8 cellular contexts compared by ENCODE assay signal in the genomic region with DNA sequence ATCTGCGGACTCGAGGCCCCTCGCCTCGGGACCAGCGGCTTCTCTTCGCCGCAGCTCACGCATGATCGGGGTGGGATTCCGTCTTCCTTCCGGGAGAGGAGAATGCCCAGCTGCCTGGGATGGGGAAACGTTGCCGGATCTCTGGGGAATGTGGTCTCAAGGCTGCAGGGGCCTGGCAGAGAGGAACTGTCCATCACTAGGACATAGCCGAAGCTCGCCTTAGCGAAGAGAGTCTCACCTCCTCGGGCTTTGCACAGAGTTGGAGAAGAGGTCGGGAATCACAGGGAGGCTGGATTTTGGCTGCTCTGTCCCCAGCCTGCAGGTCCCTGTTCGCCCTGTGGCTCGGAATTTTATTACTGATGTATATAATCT. TPM values are rescaled to one million over a fixed set of nuclear protein-coding genes. Genes with fewer than 3 reads are reported as not detected.
DNase-seq lines count a peak whose midpoint lies in the region; ATAC-seq, FAIRE-seq and TF ChIP-seq lines count a peak whose summit lies in the region.

No MANE protein-coding gene starts in this region.

- no peaks in the 10 kb centered on the region for H3K9me3 ChIP-seq in CD8-positive, alpha-beta T cell (ENCODE audit: low read length)
- H3K9me3 ChIP-seq in liver (ENCODE audit: control insufficient read depth in 4 of 4, low read length in 3 of 4), result no peaks in the 10 kb centered on the region
- no peaks in the 10 kb centered on the region for H3K9me3 ChIP-seq in thyroid gland

- CTCF ChIA-PET in CD8-positive, alpha-beta T cell (lab: Charles Lee), result no interaction called here

- no peaks in the 10 kb centered on the region for H3K9me3 Mint-ChIP-seq in CD8-positive, alpha-beta T cell

- TF ChIP-seq EP300 in Ishikawa (IDR thresholded peaks at IDR 0.05; ENCODE audit: borderline replicate concordance), result no peak

- ATAC-seq in CD8-positive, alpha-beta T cell, result no peak

- no peak for TF ChIP-seq POLR2A in thyroid gland (IDR thresholded peaks at IDR 0.05)

- no peak overlapping the region for H3K27ac ChIP-seq in CD8-positive, alpha-beta T cell (ENCODE audit: low read depth, low read length)
- peak overlapping the region in 1 of 2 donors; percentile 32 for H3K27ac ChIP-seq in liver (ENCODE audit: low read depth in 1 of 2, low read length in 2 of 2)
- peak overlapping the region in 2 of 3 donors; percentile 96 to 97 for H3K27ac ChIP-seq in thyroid gland

- no peak overlapping the region for H3K9ac ChIP-seq in liver (ENCODE audit: low read depth in 1 of 2, low read length in 2 of 2)

- FAIRE-seq in bronchial epithelial cell (lab: Jason Lieb, UNC), result no peak

- H3K27me3 ChIP-seq in CD8-positive, alpha-beta T cell (ENCODE audit: insufficient read depth, low read length), result peaks cover 10% of the 10 kb centered on the region
- H3K27me3 ChIP-seq in bronchial epithelial cell (ENCODE audit: control insufficient read depth, insufficient read depth, low read length) (no peaks in the 10 kb centered on the region), liver (ENCODE audit: control insufficient read depth in 4 of 4, insufficient read depth in 4 of 4, low read length in 3 of 4) (no peaks in the 10 kb centered on the region), thyroid gland (no peaks in the 10 kb centered on the region)

- WGBS in liver, result 14% methylated on average over 20 of the region's 20 CpGs
- 12 to 18% methylated on average over 16 to 18 of the region's 20 CpGs for WGBS in thyroid gland, 2 donors

- H3K4me3 Mint-ChIP-seq in CD8-positive, alpha-beta T cell, result peak overlapping the region; percentile 75

- peaks cover 15% of the 10 kb centered on the region for H3K4me1 ChIP-seq in CD8-positive, alpha-beta T cell (ENCODE audit: insufficient read depth, low read length)
- H3K4me1 ChIP-seq in liver (ENCODE audit: control insufficient read depth in 4 of 4, insufficient read depth in 4 of 4, low read length in 3 of 4) (peaks cover 5 to 16% (median 9%) of the 10 kb centered on the region in 4 donors), thyroid gland (peaks cover 13 to 17% of the 10 kb centered on the region in 2 donors)

- TF ChIP-seq RAD21 in Ishikawa (IDR thresholded peaks at IDR 0.05; ENCODE audit: low read depth) (no peak), liver (IDR thresholded peaks at IDR 0.05) (no peak)

- no peak for DNase-seq in CD8-positive, alpha-beta T cell
- DNase-seq in bronchial epithelial cell (ENCODE audit: low read depth) (peak; percentile 26), thyroid gland (peak in 1 of 2 donors; percentile 5), pons (ENCODE audit: low spot score) (no peak), DMS153 (lab: John Stamatoyannopoulos, UW) (no peak), NOMO-1 (lab: John Stamatoyannopoulos, UW; ENCODE audit: unreplicated experiment in 2 of 2) (no peak)

- H3K27ac Mint-ChIP-seq in CD8-positive, alpha-beta T cell, result no peak overlapping the region

- peaks cover 22% of the 10 kb centered on the region for H3K4me1 Mint-ChIP-seq in CD8-positive, alpha-beta T cell (ENCODE audit: low read depth)

- POLR2A ChIA-PET in CD8-positive, alpha-beta T cell (lab: Charles Lee), result no interaction called here

- peaks cover 52% of the 10 kb centered on the region for H3K27me3 Mint-ChIP-seq in CD8-positive, alpha-beta T cell (ENCODE audit: low read depth)

- intact Hi-C loops in CD8-positive, alpha-beta T cell (cut with DNase I, micrococcal nuclease), result no loop called here
- intact Hi-C loops in thyroid gland (cut with DNase I), result no loop called here

- H3K36me3 Mint-ChIP-seq in CD8-positive, alpha-beta T cell, result peaks cover 4% of the 10 kb centered on the region

- no peaks in the 10 kb centered on the region for H3K36me3 ChIP-seq in CD8-positive, alpha-beta T cell (ENCODE audit: insufficient read depth, low read length)
- H3K36me3 ChIP-seq in bronchial epithelial cell (ENCODE audit: control insufficient read depth, insufficient read depth, low read length) (peaks cover 6% of the 10 kb centered on the region), liver (ENCODE audit: control insufficient read depth in 4 of 4, insufficient read depth in 3 of 4, low read depth in 1 of 4, low read length in 3 of 4) (no peaks in the 10 kb centered on the region), thyroid gland (no peaks in the 10 kb centered on the region)

- TF ChIP-seq CTCF in CD8-positive, alpha-beta T cell (IDR thresholded peaks at IDR 0.05), result no peak
- TF ChIP-seq CTCF in bronchial epithelial cell (IDR thresholded peaks at IDR 0.05; ENCODE audit: insufficient read depth, low read length, severe bottlenecking), result no peak
- no peak for TF ChIP-seq CTCF in liver (IDR thresholded peaks at IDR 0.05; ENCODE audit: low read depth, low read length, missing input control)
- TF ChIP-seq CTCF in thyroid gland (IDR thresholded peaks at IDR 0.05), result no peak

- peak overlapping the region; percentile 43 for H3K4me3 ChIP-seq in CD8-positive, alpha-beta T cell (ENCODE audit: low read depth, low read length)
- peak overlapping the region; percentile 90 for H3K4me3 ChIP-seq in bronchial epithelial cell (ENCODE audit: low read depth, low read length)
- peak overlapping the region; percentile 6 to 94 (median 82) for H3K4me3 ChIP-seq in liver (ENCODE audit: low read depth in 1 of 3, low read length in 3 of 3)
- peak overlapping the region; percentile 57 to 96 (median 83) for H3K4me3 ChIP-seq in thyroid gland (replicated peaks in 1 of 3)

TF ChIP-seq in Ishikawa, 13 proteins besides CTCF, POLR2A, EP300 and RAD21:
- TF ChIP-seq, protein P1, sequence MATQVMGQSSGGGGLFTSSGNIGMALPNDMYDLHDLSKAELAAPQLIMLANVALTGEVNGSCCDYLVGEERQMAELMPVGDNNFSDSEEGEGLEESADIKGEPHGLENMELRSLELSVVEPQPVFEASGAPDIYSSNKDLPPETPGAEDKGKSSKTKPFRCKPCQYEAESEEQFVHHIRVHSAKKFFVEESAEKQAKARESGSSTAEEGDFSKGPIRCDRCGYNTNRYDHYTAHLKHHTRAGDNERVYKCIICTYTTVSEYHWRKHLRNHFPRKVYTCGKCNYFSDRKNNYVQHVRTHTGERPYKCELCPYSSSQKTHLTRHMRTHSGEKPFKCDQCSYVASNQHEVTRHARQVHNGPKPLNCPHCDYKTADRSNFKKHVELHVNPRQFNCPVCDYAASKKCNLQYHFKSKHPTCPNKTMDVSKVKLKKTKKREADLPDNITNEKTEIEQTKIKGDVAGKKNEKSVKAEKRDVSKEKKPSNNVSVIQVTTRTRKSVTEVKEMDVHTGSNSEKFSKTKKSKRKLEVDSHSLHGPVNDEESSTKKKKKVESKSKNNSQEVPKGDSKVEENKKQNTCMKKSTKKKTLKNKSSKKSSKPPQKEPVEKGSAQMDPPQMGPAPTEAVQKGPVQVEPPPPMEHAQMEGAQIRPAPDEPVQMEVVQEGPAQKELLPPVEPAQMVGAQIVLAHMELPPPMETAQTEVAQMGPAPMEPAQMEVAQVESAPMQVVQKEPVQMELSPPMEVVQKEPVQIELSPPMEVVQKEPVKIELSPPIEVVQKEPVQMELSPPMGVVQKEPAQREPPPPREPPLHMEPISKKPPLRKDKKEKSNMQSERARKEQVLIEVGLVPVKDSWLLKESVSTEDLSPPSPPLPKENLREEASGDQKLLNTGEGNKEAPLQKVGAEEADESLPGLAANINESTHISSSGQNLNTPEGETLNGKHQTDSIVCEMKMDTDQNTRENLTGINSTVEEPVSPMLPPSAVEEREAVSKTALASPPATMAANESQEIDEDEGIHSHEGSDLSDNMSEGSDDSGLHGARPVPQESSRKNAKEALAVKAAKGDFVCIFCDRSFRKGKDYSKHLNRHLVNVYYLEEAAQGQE (IDR thresholded peaks at IDR 0.05; ENCODE audit: low read depth), result peak; percentile 53
- no peak for TF ChIP-seq CREB1 (IDR thresholded peaks at IDR 0.05; ENCODE audit: low read depth)

TF ChIP-seq in liver, 16 proteins besides CTCF, POLR2A, EP300 and RAD21:
- no peak for TF ChIP-seq HNF4G (IDR thresholded peaks at IDR 0.05)
- TF ChIP-seq, protein P2, sequence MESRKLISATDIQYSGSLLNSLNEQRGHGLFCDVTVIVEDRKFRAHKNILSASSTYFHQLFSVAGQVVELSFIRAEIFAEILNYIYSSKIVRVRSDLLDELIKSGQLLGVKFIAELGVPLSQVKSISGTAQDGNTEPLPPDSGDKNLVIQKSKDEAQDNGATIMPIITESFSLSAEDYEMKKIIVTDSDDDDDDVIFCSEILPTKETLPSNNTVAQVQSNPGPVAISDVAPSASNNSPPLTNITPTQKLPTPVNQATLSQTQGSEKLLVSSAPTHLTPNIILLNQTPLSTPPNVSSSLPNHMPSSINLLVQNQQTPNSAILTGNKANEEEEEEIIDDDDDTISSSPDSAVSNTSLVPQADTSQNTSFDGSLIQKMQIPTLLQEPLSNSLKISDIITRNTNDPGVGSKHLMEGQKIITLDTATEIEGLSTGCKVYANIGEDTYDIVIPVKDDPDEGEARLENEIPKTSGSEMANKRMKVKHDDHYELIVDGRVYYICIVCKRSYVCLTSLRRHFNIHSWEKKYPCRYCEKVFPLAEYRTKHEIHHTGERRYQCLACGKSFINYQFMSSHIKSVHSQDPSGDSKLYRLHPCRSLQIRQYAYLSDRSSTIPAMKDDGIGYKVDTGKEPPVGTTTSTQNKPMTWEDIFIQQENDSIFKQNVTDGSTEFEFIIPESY (IDR thresholded peaks at IDR 0.05), result no peak
- no peak for TF ChIP-seq YY1 (IDR thresholded peaks at IDR 0.05)
- no peak for TF ChIP-seq HNF4A (conservative IDR thresholded peaks at IDR 0.05)
- TF ChIP-seq RXRA (IDR thresholded peaks at IDR 0.05), result no peak
- no peak for TF ChIP-seq NR2F2 (IDR thresholded peaks at IDR 0.05)
- TF ChIP-seq FOXA2 (IDR thresholded peaks at IDR 0.05), result no peak
- TF ChIP-seq, protein P3, sequence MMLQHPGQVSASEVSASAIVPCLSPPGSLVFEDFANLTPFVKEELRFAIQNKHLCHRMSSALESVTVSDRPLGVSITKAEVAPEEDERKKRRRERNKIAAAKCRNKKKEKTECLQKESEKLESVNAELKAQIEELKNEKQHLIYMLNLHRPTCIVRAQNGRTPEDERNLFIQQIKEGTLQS (IDR thresholded peaks at IDR 0.05), result no peak
- TF ChIP-seq, protein P4, sequence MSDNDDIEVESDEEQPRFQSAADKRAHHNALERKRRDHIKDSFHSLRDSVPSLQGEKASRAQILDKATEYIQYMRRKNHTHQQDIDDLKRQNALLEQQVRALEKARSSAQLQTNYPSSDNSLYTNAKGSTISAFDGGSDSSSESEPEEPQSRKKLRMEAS (IDR thresholded peaks at IDR 0.05), result no peak
- TF ChIP-seq FOXA1 (IDR thresholded peaks at IDR 0.05), result no peak
- TF ChIP-seq TAF1 (conservative IDR thresholded peaks at IDR 0.05), result no peak

RNA-seq across cellular contexts. Expression of a gene that starts 1.4 kb away (rescaled TPM):
- not detected for total RNA-seq in CD8-positive, alpha-beta T cell
- 28.8 and 60.0 TPM in 2 replicates for total RNA-seq in bronchial epithelial cell
- total RNA-seq in liver, result 10 to 100 TPM; 12.5 to 21.4 TPM
- polyA plus RNA-seq in liver, result 10 to 100 TPM in 1 of 2 donors, 1 to 10 TPM in 1; 7.8 to 10.3 TPM
- 10 to 100 TPM; 16.9 to 23.5 (median 20.8) TPM for total RNA-seq in thyroid gland

Comparison
In these comparisons a context has a peak if more than half of its experiments do, and no peak if none do; other contexts are left out.
1. RNA of a gene that starts 1.4 kb away (total RNA-seq): 28.8 to 60.0 TPM in bronchial epithelial cell, 16.9 to 23.5 TPM in thyroid gland and 12.5 to 21.4 TPM in liver; not detected in CD8-positive, alpha-beta T cell; every median in the first group is over 10 times any median in the second.
2. Peak in every context shown above with its lines, with median percentiles within 50 percentile points of each other: H3K4me3 ChIP-seq.